ENCODE assay signal across 1 cellular context in the genomic region with DNA sequence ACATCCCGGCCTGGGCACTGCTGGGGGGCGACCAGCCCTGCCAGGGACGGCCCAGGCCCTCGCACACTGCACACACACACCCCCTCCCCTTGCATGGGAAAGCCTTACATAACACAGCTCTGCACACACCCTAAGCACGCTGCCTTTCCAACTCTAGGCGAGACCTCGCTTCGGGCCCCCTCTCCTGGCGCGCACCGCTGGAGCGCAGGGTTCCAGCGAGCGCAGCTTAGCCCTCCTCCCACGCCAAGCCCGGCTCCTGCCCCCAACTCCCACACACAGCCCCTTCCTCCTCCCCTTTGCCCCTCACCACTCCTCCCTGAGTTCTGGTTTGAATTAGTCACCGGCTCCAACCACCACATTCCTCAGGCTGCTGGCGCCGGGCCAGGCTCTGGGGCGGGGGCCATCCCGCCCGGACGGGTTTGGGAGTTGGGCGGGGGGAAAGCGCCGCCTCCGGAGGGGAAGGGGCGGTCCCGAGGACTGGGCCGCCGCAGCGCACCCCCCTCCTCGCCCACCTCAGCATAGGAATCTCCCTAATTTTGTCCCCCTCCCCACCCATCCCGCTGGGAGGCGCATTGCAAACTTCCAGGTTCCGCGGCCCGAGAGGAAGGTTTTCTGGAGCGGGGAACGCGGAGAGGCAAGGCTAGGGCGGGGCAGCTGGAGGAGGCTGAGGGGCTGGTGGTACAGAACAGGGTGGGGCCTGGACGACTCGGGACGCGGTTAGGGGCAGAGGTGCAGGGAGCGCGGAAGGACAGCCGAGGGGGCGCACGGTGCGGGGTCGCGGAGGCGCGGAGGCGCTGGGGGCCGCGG.
TF ChIP-seq lines count a peak whose summit lies in the region.

No MANE protein-coding gene starts in this region.

TF ChIP-seq in IMR-90, 13 proteins besides CTCF, POLR2A, EP300 and RAD21 (continued from another document):
- TF ChIP-seq, protein P1, sequence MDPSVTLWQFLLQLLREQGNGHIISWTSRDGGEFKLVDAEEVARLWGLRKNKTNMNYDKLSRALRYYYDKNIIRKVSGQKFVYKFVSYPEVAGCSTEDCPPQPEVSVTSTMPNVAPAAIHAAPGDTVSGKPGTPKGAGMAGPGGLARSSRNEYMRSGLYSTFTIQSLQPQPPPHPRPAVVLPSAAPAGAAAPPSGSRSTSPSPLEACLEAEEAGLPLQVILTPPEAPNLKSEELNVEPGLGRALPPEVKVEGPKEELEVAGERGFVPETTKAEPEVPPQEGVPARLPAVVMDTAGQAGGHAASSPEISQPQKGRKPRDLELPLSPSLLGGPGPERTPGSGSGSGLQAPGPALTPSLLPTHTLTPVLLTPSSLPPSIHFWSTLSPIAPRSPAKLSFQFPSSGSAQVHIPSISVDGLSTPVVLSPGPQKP (IDR thresholded peaks at IDR 0.05; ENCODE audit: borderline replicate concordance, low read depth, low read length) = no peak
- TF ChIP-seq MXI1 (IDR thresholded peaks at IDR 0.05; ENCODE audit: borderline replicate concordance, low read depth, low read length) (peak; percentile 83), BHLHE40 (IDR thresholded peaks at IDR 0.05; ENCODE audit: low read depth, low read length) (no peak), CHD1 (IDR thresholded peaks at IDR 0.05; ENCODE audit: low read depth, low read length) (no peak), FOS (IDR thresholded peaks at IDR 0.05; ENCODE audit: low read depth, low read length) (peak; percentile 54), SMC3 (IDR thresholded peaks at IDR 0.05; ENCODE audit: low read depth, low read length) (no peak), CEBPB (IDR thresholded peaks at IDR 0.05; ENCODE audit: low read depth, low read length) (no peak), NFE2L2 (IDR thresholded peaks at IDR 0.05; ENCODE audit: low read depth, low read length) (no peak), USF2 (IDR thresholded peaks at IDR 0.05; ENCODE audit: low read depth, low read length) (no peak)
